ENCODE assay signal across 34 cellular contexts in genomic region chr16:55046146-55046460, GRCh38.
"Had no signal": no experiment of that assay in that cellular context is flagged by ENCODE, and none has a peak within 500 bp of the region (broad histone marks: within the 10 kb centered on the region; RNA-seq: fewer than 3 reads in every experiment).

No MANE protein-coding gene starts in this region.

- H3K4me1 Mint-ChIP-seq: activated B cell treated with CpG ODN at 0.5 μM for 24 hours; activated CD4-positive, alpha-beta T cell treated with anti-CD3 and anti-CD28 coated beads, Interleukin-2, amount 10 ng/mL, durations not matched to agents 24 days and 14 days; activated naive CD4-positive, alpha-beta T cell treated with anti-CD3 and anti-CD28 coated beads, Interleukin-2, amount 10 ng/mL, durations not matched to agents 7 days and 5 days; activated naive CD4-positive, alpha-beta T cell treated with anti-CD3 and anti-CD28 coated beads, Interleukin-2, amount 50 U/mL, for 24 hours; activated naive CD8-positive, alpha-beta T cell treated with anti-CD3 and anti-CD28 coated beads, Interleukin-2, amount 10 ng/mL, durations not matched to agents 7 days and 5 days; activated naive CD8-positive, alpha-beta T cell treated with anti-CD3 and anti-CD28 coated beads, Interleukin-2, amount 50 U/mL, for 24 hours had no signal

- H3K36me3 Mint-ChIP-seq: activated naive CD4-positive, alpha-beta T cell treated with anti-CD3 and anti-CD28 coated beads, Interleukin-2, amount 10 ng/mL, durations not matched to agents 7 days and 5 days; activated naive CD4-positive, alpha-beta T cell treated with anti-CD3 and anti-CD28 coated beads, Interleukin-2, amount 50 U/mL, for 24 hours; activated naive CD8-positive, alpha-beta T cell; activated naive CD8-positive, alpha-beta T cell treated with anti-CD3 and anti-CD28 coated beads, Interleukin-2, amount 10 ng/mL, durations not matched to agents 7 days and 5 days; brain had no signal

- H3K27ac Mint-ChIP-seq: activated B cell treated with CpG ODN at 0.5 μM for 24 hours; activated CD4-positive, alpha-beta T cell treated with anti-CD3 and anti-CD28 coated beads, Interleukin-2, amount 10 ng/mL, durations not matched to agents 24 days and 14 days; activated CD8-positive, alpha-beta T cell treated with anti-CD3 and anti-CD28 coated beads, Interleukin-2, amount 10 ng/mL, durations not matched to agents 7 days and 5 days; activated naive CD4-positive, alpha-beta T cell treated with anti-CD3 and anti-CD28 coated beads, Interleukin-2, amount 10 ng/mL, durations not matched to agents 7 days and 5 days; activated naive CD4-positive, alpha-beta T cell treated with anti-CD3 and anti-CD28 coated beads, Interleukin-2, amount 50 U/mL, for 24 hours; activated naive CD8-positive, alpha-beta T cell; activated naive CD8-positive, alpha-beta T cell treated with anti-CD3 and anti-CD28 coated beads, Interleukin-2, amount 10 ng/mL, durations not matched to agents 7 days and 5 days; activated naive CD8-positive, alpha-beta T cell treated with anti-CD3 and anti-CD28 coated beads, Interleukin-2, amount 50 U/mL, for 24 hours; activated T-cell treated with anti-CD3 and anti-CD28 coated beads, Interleukin-2, amount 50 U/mL, for 24 hours; activated T-helper 2 cell treated with anti-CD3 and anti-CD28 coated beads, Interferon-gamma antibody, Interleukin-2, Interleukin-4, amounts not matched to agents 10 μg/mL and 5 μg/mL and 100 μg/mL, durations not matched to agents 14 hours and 24 hours and 36 hours; T-helper 1 cell treated with Interleukin-12 subunit alpha and Interleukin-12 subunit beta and Interleukin-4 antibody, amounts not matched to agents 30 μg/mL and 1 μg/mL, for 36 hours; T-helper 2 cell treated with Interferon-gamma antibody and Interleukin-4, amounts not matched to agents 5 μg/mL and 100 μg/mL, for 36 hours had no signal

- H3K4me1 ChIP-seq: ascending aorta had no signal

- ATAC-seq: activated CD8-positive, alpha-beta T cell treated with anti-CD3 and anti-CD28 coated beads, Interleukin-2, amount 10 ng/mL, durations not matched to agents 7 days and 5 days; activated naive CD8-positive, alpha-beta T cell treated with anti-CD3 and anti-CD28 coated beads, Interleukin-2, amount 50 U/mL, for 24 hours had no signal

- H3K4me3 Mint-ChIP-seq: activated B cell treated with CpG ODN at 0.5 μM for 24 hours; activated CD4-positive, alpha-beta T cell treated with anti-CD3 and anti-CD28 coated beads, Interleukin-2, amount 10 ng/mL, durations not matched to agents 24 days and 14 days; activated CD8-positive, alpha-beta T cell treated with anti-CD3 and anti-CD28 coated beads, Interleukin-2, amount 10 ng/mL, durations not matched to agents 7 days and 5 days; activated naive CD4-positive, alpha-beta T cell treated with anti-CD3 and anti-CD28 coated beads, Interleukin-2, amount 10 ng/mL, durations not matched to agents 7 days and 5 days; activated naive CD4-positive, alpha-beta T cell treated with anti-CD3 and anti-CD28 coated beads, Interleukin-2, amount 50 U/mL, for 24 hours; activated naive CD8-positive, alpha-beta T cell; activated naive CD8-positive, alpha-beta T cell treated with anti-CD3 and anti-CD28 coated beads, Interleukin-2, amount 10 ng/mL, durations not matched to agents 7 days and 5 days; activated naive CD8-positive, alpha-beta T cell treated with anti-CD3 and anti-CD28 coated beads, Interleukin-2, amount 50 U/mL, for 24 hours; activated T-cell treated with anti-CD3 and anti-CD28 coated beads, Interleukin-2, amount 50 U/mL, for 24 hours; central memory CD8-positive, alpha-beta T cell; T-helper 1 cell treated with Interleukin-12 subunit alpha and Interleukin-12 subunit beta and Interleukin-4 antibody, amounts not matched to agents 30 μg/mL and 1 μg/mL, for 36 hours; T-helper 2 cell treated with Interferon-gamma antibody and Interleukin-4, amounts not matched to agents 5 μg/mL and 100 μg/mL, for 36 hours had no signal

- H3K27ac ChIP-seq: ascending aorta, cardiac muscle cell, VCaP had no signal

- H3K27me3 ChIP-seq: ascending aorta, cardiac muscle cell had no signal

- H3K27me3 Mint-ChIP-seq: activated CD4-positive, alpha-beta T cell treated with anti-CD3 and anti-CD28 coated beads, Interleukin-2, amount 10 ng/mL, durations not matched to agents 24 days and 14 days; activated naive CD4-positive, alpha-beta T cell treated with anti-CD3 and anti-CD28 coated beads, Interleukin-2, amount 10 ng/mL, durations not matched to agents 7 days and 5 days; activated naive CD4-positive, alpha-beta T cell treated with anti-CD3 and anti-CD28 coated beads, Interleukin-2, amount 50 U/mL, for 24 hours; activated naive CD8-positive, alpha-beta T cell treated with anti-CD3 and anti-CD28 coated beads, Interleukin-2, amount 10 ng/mL, durations not matched to agents 7 days and 5 days had no signal

- H3K9me3 ChIP-seq: ascending aorta had no signal

- H3K4me3 ChIP-seq: ascending aorta, cardiac muscle cell had no signal

- H3K36me3 ChIP-seq: ascending aorta, cardiac muscle cell had no signal

- DNase-seq: activated B cell treated with CpG ODN at 0.5 μM for 24 hours; activated CD4-positive, alpha-beta T cell treated with anti-CD3 and anti-CD28 coated beads for 4 hours; activated CD4-positive, alpha-beta T cell treated with anti-CD3 and anti-CD28 coated beads, Interleukin-2, amount 10 ng/mL, durations not matched to agents 24 days and 14 days; activated CD4-positive, alpha-beta T cell treated with anti-CD3 and anti-CD28 coated beads, Interleukin-2, amount 50 U/mL, for 1 hour; activated CD4-positive, alpha-beta T cell treated with anti-CD3 and anti-CD28 coated beads, Interleukin-2, amount 50 U/mL, for 4 hours; activated CD4-positive, CD25-positive, alpha-beta regulatory T cell treated with anti-CD3 and anti-CD28 coated beads, Interleukin-2, amount 50 U/mL, for 72 hours; activated CD8-positive, alpha-beta memory T cell treated with anti-CD3 and anti-CD28 coated beads for 24 hours; activated CD8-positive, alpha-beta memory T cell treated with anti-CD3 and anti-CD28 coated beads, Interleukin-2, amount 50 U/mL, for 48 hours; activated CD8-positive, alpha-beta T cell treated with anti-CD3 and anti-CD28 coated beads, Interleukin-2, amount 10 ng/mL, durations not matched to agents 7 days and 5 days; activated effector memory CD4-positive, alpha-beta T cell treated with Interleukin-2 at 50 U/mL for 16 hours; activated gamma-delta T cell; activated naive CD4-positive, alpha-beta T cell treated with anti-CD3 and anti-CD28 coated beads, Interleukin-2, amount 10 ng/mL, durations not matched to agents 7 days and 5 days; activated naive CD4-positive, alpha-beta T cell treated with Interleukin-2 at 50 U/mL for 16 hours; activated naive CD8-positive, alpha-beta T cell treated with anti-CD3 and anti-CD28 coated beads, Interleukin-2, amount 10 ng/mL, durations not matched to agents 7 days and 5 days; activated naive CD8-positive, alpha-beta T cell treated with anti-CD3 and anti-CD28 coated beads, Interleukin-2, amount 50 U/mL, for 24 hours; activated T-cell treated with anti-CD3 and anti-CD28 coated beads, Interleukin-2, amount 50 U/mL, for 24 hours; activated T-cell treated with anti-CD3 and anti-CD28 coated beads, Interleukin-2, amount 50 U/mL, for 48 hours; amygdala; anterior cingulate cortex; caudate nucleus; cerebellar nuclear complex; T-helper 1 cell; T-helper 2 cell; T-helper 9 cell had no signal

- H3K9me3 Mint-ChIP-seq: activated B cell treated with CpG ODN at 0.5 μM for 24 hours; activated CD4-positive, alpha-beta T cell treated with anti-CD3 and anti-CD28 coated beads, Interleukin-2, amount 10 ng/mL, durations not matched to agents 24 days and 14 days; activated naive CD4-positive, alpha-beta T cell treated with anti-CD3 and anti-CD28 coated beads, Interleukin-2, amount 10 ng/mL, durations not matched to agents 7 days and 5 days; activated naive CD4-positive, alpha-beta T cell treated with anti-CD3 and anti-CD28 coated beads, Interleukin-2, amount 50 U/mL, for 24 hours; activated naive CD8-positive, alpha-beta T cell treated with anti-CD3 and anti-CD28 coated beads, Interleukin-2, amount 10 ng/mL, durations not matched to agents 7 days and 5 days; activated naive CD8-positive, alpha-beta T cell treated with anti-CD3 and anti-CD28 coated beads, Interleukin-2, amount 50 U/mL, for 24 hours; activated T-cell treated with anti-CD3 and anti-CD28 coated beads, Interleukin-2, amount 50 U/mL, for 24 hours; activated T-helper 2 cell treated with anti-CD3 and anti-CD28 coated beads, Interferon-gamma antibody, Interleukin-2, Interleukin-4, amounts not matched to agents 10 μg/mL and 5 μg/mL and 100 μg/mL, durations not matched to agents 14 hours and 24 hours and 36 hours; brain; central memory CD8-positive, alpha-beta T cell; T-helper 1 cell treated with Interleukin-12 subunit alpha and Interleukin-12 subunit beta and Interleukin-4 antibody, amounts not matched to agents 30 μg/mL and 1 μg/mL, for 36 hours; T-helper 2 cell treated with Interferon-gamma antibody and Interleukin-4, amounts not matched to agents 5 μg/mL and 100 μg/mL, for 36 hours had no signal
